ENCODE assay signal across 10 cellular contexts in genomic region chr16:84929421-84930297, GRCh38.
DNase-seq lines count a peak whose midpoint lies in the region; ATAC-seq, FAIRE-seq and TF ChIP-seq lines count a peak whose summit lies in the region.
"Had no signal": no experiment of that assay in that cellular context is flagged by ENCODE, and none has a peak within 500 bp of the region (broad histone marks: within the 10 kb centered on the region; RNA-seq: fewer than 3 reads in every experiment).

No MANE protein-coding gene starts in this region.

- peaks cover 54% of the 10 kb centered on the region for H3K4me1 Mint-ChIP-seq in nephron

- H3K79me1 ChIP-seq in H1 (ENCODE audit: low read depth, low read length), result no peaks in the 10 kb centered on the region

- H2BK12ac ChIP-seq in H1 (ENCODE audit: low read depth, low read length), result no peak overlapping the region

- H3K4me3 Mint-ChIP-seq in nephron, result peak overlapping the region in 1 of 3 experiments; percentile 30
- H3K4me3 Mint-ChIP-seq: activated T-cell treated with anti-CD3 and anti-CD28 coated beads, Interleukin-2, amount 50 U/mL, for 72 hours had no signal

- H3K9me3 ChIP-seq in H1 (ENCODE audit: insufficient read depth in 2 of 2, low read depth in 1 of 2, low read length in 1 of 2) (0 out of 4 replicates have a peak, but pooled peaks cover 0 to 3% of the 10 kb centered on the region in 2 experiments), vagina (no peaks in the 10 kb centered on the region)

- H4K8ac ChIP-seq in H1 (ENCODE audit: extremely low read depth, insufficient read depth, low read length), result peak overlapping the region; percentile 72

- no peaks in the 10 kb centered on the region for H3K36me3 Mint-ChIP-seq in nephron (ENCODE audit: low read depth)

- H4K20me1 ChIP-seq in H1 (replicated peaks in 1 of 2; ENCODE audit: control insufficient read depth in 1 of 2, insufficient read depth in 2 of 2, low read length in 2 of 2), result peaks cover 0 to 2% of the 10 kb centered on the region in 2 experiments

- FAIRE-seq in H1 (lab: Jason Lieb, UNC), result no peak

- no peak overlapping the region for H2AFZ ChIP-seq in H1 (ENCODE audit: low read length)

- no peak overlapping the region for H2AK5ac ChIP-seq in H1 (ENCODE audit: low read depth, low read length)

- intact Hi-C loops in Right ventricle myocardium inferior (cut with DNase I), result loop anchor here (5.0 kb wide), 1 partner anchor 97 kb away; no protein-coding TSS in a partner anchor
- intact Hi-C loops in cardiac septum (cut with DNase I), result loop anchor here (5.0 kb wide), 1 partner anchor 92 kb away; no protein-coding TSS in a partner anchor
- intact Hi-C loops in vagina (cut with DNase I), result no loop called here

- no peak overlapping the region for H2BK20ac ChIP-seq in H1 (ENCODE audit: low read length)

- H3K36me3 ChIP-seq in H1 (ENCODE audit: control insufficient read depth in 2 of 4, insufficient read depth in 4 of 4, low read length in 3 of 4) (no peaks in the 10 kb centered on the region), vagina (no peaks in the 10 kb centered on the region)

- peak overlapping the region; percentile 68 to 87 (median 82) for H3K27ac Mint-ChIP-seq in nephron
- H3K27ac Mint-ChIP-seq: activated T-cell treated with anti-CD3 and anti-CD28 coated beads, Interleukin-2, amount 50 U/mL, for 72 hours had no signal

- H3K4me2 ChIP-seq in H1 (ENCODE audit: insufficient read depth in 1 of 2, low read depth in 2 of 2, low read length in 2 of 2), result no peak overlapping the region

- no peak overlapping the region for H3K9ac ChIP-seq in H1 (replicated peaks in 1 of 4; ENCODE audit: extremely low read depth in 1 of 4, low read depth in 3 of 4, low read length in 3 of 4)

- H4K91ac ChIP-seq in H1 (replicated peaks; ENCODE audit: insufficient read length, low read length), result no peak overlapping the region

- H3K23ac ChIP-seq in H1 (ENCODE audit: insufficient read length), result no peak overlapping the region

- no peaks in the 10 kb centered on the region for H3K9me3 Mint-ChIP-seq in nephron
- H3K9me3 Mint-ChIP-seq: activated T-cell treated with anti-CD3 and anti-CD28 coated beads, Interleukin-2, amount 50 U/mL, for 72 hours had no signal

- H3K23me2 ChIP-seq in H1 (ENCODE audit: low read depth, low read length), result peaks cover 7% of the 10 kb centered on the region; the same call in 1 of the 2 replicates

- H3K56ac ChIP-seq in H1 (replicated peaks; ENCODE audit: insufficient read length, low read depth, low read length), result no peak overlapping the region

- H3K4me1 ChIP-seq in H1 (replicated peaks in 1 of 4; ENCODE audit: control insufficient read depth in 3 of 4, insufficient read depth in 4 of 4, low read length in 3 of 4) (peaks cover 0 to under 1% (median 0%) of the 10 kb centered on the region in 4 experiments; a peak in 1 of 7 replicates), vagina (peaks cover 58% of the 10 kb centered on the region)

- peak; percentile 11 for ATAC-seq in Right ventricle myocardium inferior
- ATAC-seq in HG03432 (IDR thresholded peaks at IDR 0.05; ENCODE audit: unreplicated experiment), result no peak
- no peak for ATAC-seq in GM19328 (IDR thresholded peaks at IDR 0.05; ENCODE audit: unreplicated experiment)
- no peak for ATAC-seq in HG03520 (IDR thresholded peaks at IDR 0.05; ENCODE audit: unreplicated experiment)

- TF ChIP-seq RAD21 in H1 (IDR thresholded peaks at IDR 0.05 in 1 of 2, conservative IDR thresholded peaks at IDR 0.05 in 1 of 2; ENCODE audit: low read depth in 2 of 2, low read length in 2 of 2), result no peak

- DNase-seq in Right ventricle myocardium inferior (ENCODE audit: missing footprints) (peak; percentile 68), cardiac septum (ENCODE audit: low spot score) (no peak), H1 (ENCODE audit: low read depth in 1 of 2, low spot score in 2 of 2) (no peak), vagina (ENCODE audit: extremely low spot score in 2 of 2) (no peak)
- DNase-seq: NCI-H510A had no signal

- H3K4me3 ChIP-seq in H1 (ENCODE audit: extremely low read depth in 1 of 4, insufficient read depth in 2 of 4, low read depth in 3 of 4, low read length in 4 of 4) (no peak overlapping the region), vagina (no peak overlapping the region)

- TF ChIP-seq CTCF in H1 (IDR thresholded peaks at IDR 0.05; ENCODE audit: control extremely low read depth in 1 of 3, insufficient read depth in 1 of 3, low read depth in 1 of 3, low read length in 3 of 3) (no peak), nephron (IDR thresholded peaks at IDR 0.05; ENCODE audit: unreplicated experiment in 3 of 3) (no peak), vagina (IDR thresholded peaks at IDR 0.05) (no peak)

- POLR2A ChIA-PET in H1 (lab: Charles Lee; ENCODE audit: partially characterized antibody), result interaction anchor here (0.7 kb wide), 1 partner anchor 12 kb away, joined by 3 read pairs; no protein-coding TSS in a partner anchor

- H3K27ac ChIP-seq in H1 (ENCODE audit: low read depth, low read length) (no peak overlapping the region), vagina (peak overlapping the region; percentile 81)

- H3K27me3 ChIP-seq in H1 (replicated peaks in 1 of 4; ENCODE audit: control insufficient read depth in 3 of 4, extremely low read depth in 1 of 4, insufficient read depth in 3 of 4, low read length in 3 of 4) (no peaks in the 10 kb centered on the region), vagina (no peaks in the 10 kb centered on the region)

- H3K79me2 ChIP-seq in H1 (ENCODE audit: control insufficient read depth in 1 of 2, insufficient read depth in 2 of 2, low read length in 2 of 2), result no peaks in the 10 kb centered on the region

- H2BK120ac ChIP-seq in H1 (replicated peaks; ENCODE audit: low read depth, low read length), result no peak overlapping the region

- H2BK15ac ChIP-seq in H1 (ENCODE audit: low read length), result no peak overlapping the region

- 89% methylated on average over 35 of the region's 36 CpGs; no CpG with 5 or more reads in 1 of the 2 experiments for WGBS in H1 (ENCODE audit: extremely low coverage in 1 of 2, insufficient coverage in 1 of 2, insufficient read length in 1 of 2, insufficient replicate concordance in 2 of 2, low coverage in 1 of 2, low lambda C conversion rate in 2 of 2, missing lambda C conversion rate in 1 of 2), 2 experiments

- TF ChIP-seq EP300 in H1 (IDR thresholded peaks at IDR 0.05; ENCODE audit: borderline replicate concordance in 1 of 2, low read depth in 2 of 2, low read length in 2 of 2), result no peak

- TF ChIP-seq POLR2A in H1 (IDR thresholded peaks at IDR 0.05; ENCODE audit: control extremely low read depth in 1 of 2, low read depth in 2 of 2, low read length in 2 of 2), result no peak
- TF ChIP-seq POLR2A in vagina (IDR thresholded peaks at IDR 0.05), result no peak

- no peak overlapping the region for H2BK5ac ChIP-seq in H1 (ENCODE audit: low read depth, low read length)

- H3K27me3 Mint-ChIP-seq in nephron (ENCODE audit: low read depth), result peaks cover 10% of the 10 kb centered on the region

- CTCF ChIA-PET in H1 (lab: Charles Lee; ENCODE audit: partially characterized antibody), result interaction anchor here (1.0 to 6.3 kb wide), 6 partner anchors 15 to 191 kb away, joined by 3 to 170 read pairs (median 4); no protein-coding TSS in a partner anchor

- H4K5ac ChIP-seq in H1 (ENCODE audit: insufficient read length, low read depth, low read length), result no peak overlapping the region

- H3K4ac ChIP-seq in H1 (replicated peaks; ENCODE audit: insufficient read length, low read depth, low read length), result no peak overlapping the region

- H3K14ac ChIP-seq in H1 (ENCODE audit: insufficient read length), result no peak overlapping the region

- H3K18ac ChIP-seq in H1 (ENCODE audit: extremely low read depth, low read length), result no peak overlapping the region

TF ChIP-seq in H1, 55 proteins besides CTCF, POLR2A, EP300 and RAD21:
- TF ChIP-seq JUND (IDR thresholded peaks at IDR 0.05; ENCODE audit: low read length), result no peak
- no peak for TF ChIP-seq FOSL1 (IDR thresholded peaks at IDR 0.05; ENCODE audit: insufficient read depth, low read depth, low read length)
- no peak for TF ChIP-seq CTBP2 (IDR thresholded peaks at IDR 0.05; ENCODE audit: borderline replicate concordance, insufficient read depth, insufficient read length, low read length)
TF ChIP-seq in H1: peak in this region for 0.
